Comparison of ENCODE assay signal across 10 cellular contexts in the genomic region with DNA sequence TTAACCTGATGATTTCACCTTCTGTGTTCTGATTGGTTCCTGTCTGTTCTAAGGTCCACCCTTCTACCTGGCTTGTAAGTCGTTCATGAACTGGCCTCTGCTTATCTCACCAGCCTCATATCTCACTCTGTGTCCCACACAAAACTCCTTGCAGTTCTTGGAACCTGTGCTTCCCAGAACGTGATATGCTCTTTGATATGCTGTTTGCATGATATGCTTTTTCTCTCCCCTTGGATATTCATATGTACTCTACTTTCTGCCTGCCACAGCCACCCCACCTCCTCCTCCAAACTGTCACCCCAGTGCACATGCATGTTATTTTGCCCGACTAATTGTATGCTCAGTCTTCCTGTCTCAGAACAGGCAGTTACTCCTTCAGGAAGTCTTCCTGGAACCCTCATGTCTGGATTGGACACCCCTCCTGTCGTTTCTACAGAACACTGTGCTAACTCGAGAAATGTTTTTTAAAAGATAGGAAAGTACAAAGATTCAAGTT. TPM values are rescaled to one million over a fixed set of nuclear protein-coding genes. Genes with fewer than 3 reads are reported as not detected.
DNase-seq lines count a peak whose midpoint lies in the region; ATAC-seq, FAIRE-seq and TF ChIP-seq lines count a peak whose summit lies in the region.
"Had no signal": no experiment of that assay in that cellular context is flagged by ENCODE, and none has a peak within 500 bp of the region (broad histone marks: within the 10 kb centered on the region; RNA-seq: fewer than 3 reads in every experiment).

No MANE protein-coding gene starts in this region.

- ATAC-seq in activated naive CD8-positive, alpha-beta T cell treated with anti-CD3 and anti-CD28 coated beads, Interleukin-2, amount 10 ng/mL, durations not matched to agents 7 days and 5 days (ENCODE audit: low read depth): no peak
- no peak for ATAC-seq in stimulated activated effector memory CD8-positive, alpha-beta T cell treated with anti-CD3 and anti-CD28 coated beads, Interleukin-12 subunit alpha, Interleukin-12 subunit beta, amount 100 ng/mL, for 72 hours
- ATAC-seq: esophagus mucosa had no signal

- H3K4me3 ChIP-seq in LNCaP clone FGC (ENCODE audit: low read depth, low read length) (peak overlapping the region; percentile 71), kidney (ENCODE audit: low read length in 2 of 2) (peak overlapping the region in 1 of 2 donors; percentile 82)

- POLR2A ChIA-PET in activated naive CD8-positive, alpha-beta T cell treated with anti-CD3 and anti-CD28 coated beads, Interleukin-2, amount 10 ng/mL, durations not matched to agents 7 days and 5 days (lab: Charles Lee): interaction anchor here (2.8 kb wide), 1 partner anchor 11 kb away, joined by 44 read pairs; no protein-coding TSS in a partner anchor

- H3K4me3 Mint-ChIP-seq in activated naive CD8-positive, alpha-beta T cell treated with anti-CD3 and anti-CD28 coated beads, Interleukin-2, amount 10 ng/mL, durations not matched to agents 7 days and 5 days: peak overlapping the region; percentile 25
- H3K4me3 Mint-ChIP-seq in stimulated activated effector memory CD8-positive, alpha-beta T cell treated with anti-CD3 and anti-CD28 coated beads, Interleukin-12 subunit alpha, Interleukin-12 subunit beta, amount 100 ng/mL, for 72 hours: peak overlapping the region; percentile 12

- no peaks in the 10 kb centered on the region for H3K36me3 Mint-ChIP-seq in activated naive CD8-positive, alpha-beta T cell treated with anti-CD3 and anti-CD28 coated beads, Interleukin-2, amount 10 ng/mL, durations not matched to agents 7 days and 5 days
- H3K36me3 Mint-ChIP-seq in stimulated activated effector memory CD8-positive, alpha-beta T cell treated with anti-CD3 and anti-CD28 coated beads, Interleukin-12 subunit alpha, Interleukin-12 subunit beta, amount 100 ng/mL, for 72 hours: peaks cover 21% of the 10 kb centered on the region

- no peaks in the 10 kb centered on the region for H3K9me3 Mint-ChIP-seq in activated naive CD8-positive, alpha-beta T cell treated with anti-CD3 and anti-CD28 coated beads, Interleukin-2, amount 10 ng/mL, durations not matched to agents 7 days and 5 days
- no peaks in the 10 kb centered on the region for H3K9me3 Mint-ChIP-seq in stimulated activated effector memory CD8-positive, alpha-beta T cell treated with anti-CD3 and anti-CD28 coated beads, Interleukin-12 subunit alpha, Interleukin-12 subunit beta, amount 100 ng/mL, for 72 hours

- TF ChIP-seq CTCF in LNCaP clone FGC (IDR thresholded peaks at IDR 0.05; ENCODE audit: control insufficient read depth, extremely low read depth, insufficient read depth) (no peak), kidney (IDR thresholded peaks at IDR 0.05; ENCODE audit: borderline replicate concordance, extremely low read depth, insufficient read depth) (no peak)

- H3K27ac Mint-ChIP-seq in activated naive CD8-positive, alpha-beta T cell treated with anti-CD3 and anti-CD28 coated beads, Interleukin-2, amount 10 ng/mL, durations not matched to agents 7 days and 5 days: no peak overlapping the region
- no peak overlapping the region for H3K27ac Mint-ChIP-seq in stimulated activated effector memory CD8-positive, alpha-beta T cell treated with anti-CD3 and anti-CD28 coated beads, Interleukin-12 subunit alpha, Interleukin-12 subunit beta, amount 100 ng/mL, for 72 hours

- peak overlapping the region; percentile 26 to 94 for H3K9ac ChIP-seq in kidney (ENCODE audit: low read length in 2 of 2)

- no peak for FAIRE-seq in kidney (lab: Jason Lieb, UNC)

- no peaks in the 10 kb centered on the region for H3K36me3 ChIP-seq in kidney (ENCODE audit: control insufficient read depth in 1 of 2, insufficient read depth in 2 of 2, low read length in 2 of 2)

- H3K27ac ChIP-seq in kidney (ENCODE audit: low read depth in 2 of 2, low read length in 2 of 2): peak overlapping the region; percentile 98

- peak; percentile 90 for DNase-seq in LNCaP clone FGC (ENCODE audit: low read depth)
- no peak for DNase-seq in activated naive CD8-positive, alpha-beta T cell treated with anti-CD3 and anti-CD28 coated beads, Interleukin-2, amount 10 ng/mL, durations not matched to agents 7 days and 5 days
- no peak for DNase-seq in kidney
- DNase-seq in stimulated activated effector memory CD8-positive, alpha-beta T cell treated with anti-CD3 and anti-CD28 coated beads, Interleukin-12 subunit alpha, Interleukin-12 subunit beta, amount 100 ng/mL, for 72 hours (ENCODE audit: low spot score in 2 of 2): peak in 1 of 2 donors; percentile 39
- DNase-seq in stimulated activated CD4-positive, alpha-beta T cell treated with anti-CD3 and anti-CD28 coated beads, Interleukin-15, amount 100 ng/mL, for 24 hours: no peak
- DNase-seq in NCI-H1436 (lab: John Stamatoyannopoulos, UW): no peak
- DNase-seq in LoVo (ENCODE audit: low spot score): no peak
- no peak for DNase-seq in HCEC 1CT
- DNase-seq: activated CD8-positive, alpha-beta memory T cell treated with anti-CD3 and anti-CD28 coated beads for 24 hours had no signal

- peaks cover 5 to 14% of the 10 kb centered on the region in 2 donors for H3K4me1 ChIP-seq in kidney (ENCODE audit: control insufficient read depth in 1 of 2, insufficient read depth in 1 of 2, low read depth in 1 of 2, low read length in 2 of 2)

- H3K9me3 ChIP-seq in kidney (ENCODE audit: control insufficient read depth in 1 of 2, low read length in 2 of 2): no peaks in the 10 kb centered on the region

- H3K4me1 Mint-ChIP-seq in activated naive CD8-positive, alpha-beta T cell treated with anti-CD3 and anti-CD28 coated beads, Interleukin-2, amount 10 ng/mL, durations not matched to agents 7 days and 5 days: peaks cover 23% of the 10 kb centered on the region
- peaks cover 29% of the 10 kb centered on the region for H3K4me1 Mint-ChIP-seq in stimulated activated effector memory CD8-positive, alpha-beta T cell treated with anti-CD3 and anti-CD28 coated beads, Interleukin-12 subunit alpha, Interleukin-12 subunit beta, amount 100 ng/mL, for 72 hours

- intact Hi-C loops in kidney (cut with DNase I): no loop called here

- peaks cover 6% of the 10 kb centered on the region for H3K27me3 Mint-ChIP-seq in activated naive CD8-positive, alpha-beta T cell treated with anti-CD3 and anti-CD28 coated beads, Interleukin-2, amount 10 ng/mL, durations not matched to agents 7 days and 5 days

RNA-seq across cellular contexts. Expression of a gene that starts 1.9 kb away (rescaled TPM):
- total RNA-seq in activated naive CD8-positive, alpha-beta T cell treated with anti-CD3 and anti-CD28 coated beads, Interleukin-2, amount 10 ng/mL, durations not matched to agents 7 days and 5 days: 10 to 100 TPM; 24.7 to 25.4 TPM
- total RNA-seq in kidney: 21.6 TPM
- 9.0 TPM for polyA plus RNA-seq in kidney (ENCODE audit: insufficient read depth, low read depth, low replicate concordance)

RNA-seq across cellular contexts. Expression of a gene that starts 13.5 kb away (rescaled TPM):
- under 1 TPM; 0.28 to 0.34 TPM for total RNA-seq in activated naive CD8-positive, alpha-beta T cell treated with anti-CD3 and anti-CD28 coated beads, Interleukin-2, amount 10 ng/mL, durations not matched to agents 7 days and 5 days
- total RNA-seq in kidney: 0.35 TPM
- polyA plus RNA-seq in kidney (ENCODE audit: insufficient read depth, low read depth, low replicate concordance): 0.19 TPM
